ENCODE assay signal across 29 cellular contexts in genomic region chr4:70522626-70523025, GRCh38. TPM values are rescaled to one million over a fixed set of nuclear protein-coding genes. Genes with fewer than 3 reads are reported as not detected.
"Had no signal": no experiment of that assay in that cellular context is flagged by ENCODE, and none has a peak within 500 bp of the region (broad histone marks: within the 10 kb centered on the region; RNA-seq: fewer than 3 reads in every experiment).

No MANE protein-coding gene starts in this region.

- H3K27ac ChIP-seq: Peyer's patch had no signal

- H3K9me3 ChIP-seq: Peyer's patch had no signal

- H3K4me3 ChIP-seq: K562, Peyer's patch had no signal

- ATAC-seq: activated CD8-positive, alpha-beta memory T cell treated with anti-CD3 and anti-CD28 coated beads, Interleukin-2, amount 10 ng/mL, durations not matched to agents 7 days and 5 days; activated naive CD4-positive, alpha-beta T cell treated with anti-CD3 and anti-CD28 coated beads, Interleukin-2, amount 50 U/mL, for 72 hours; activated naive CD8-positive, alpha-beta T cell treated with anti-CD3 and anti-CD28 coated beads, Interleukin-2, amount 50 U/mL, for 24 hours; K562; T-helper 17 cell had no signal

- DNase-seq: activated B cell treated with CpG ODN at 0.5 μM for 24 hours; activated CD4-positive, alpha-beta T cell treated with anti-CD3 and anti-CD28 coated beads for 1 hour; activated CD4-positive, alpha-beta T cell treated with anti-CD3 and anti-CD28 coated beads, Interleukin-2, amount 10 ng/mL, durations not matched to agents 24 days and 14 days; activated CD4-positive, alpha-beta T cell treated with anti-CD3 and anti-CD28 coated beads, Interleukin-2, amount 50 U/mL, for 48 hours; activated CD8-positive, alpha-beta memory T cell treated with anti-CD3 and anti-CD28 coated beads, Interleukin-2, amount 10 ng/mL, durations not matched to agents 7 days and 5 days; activated effector memory CD4-positive, alpha-beta T cell treated with anti-CD3 and anti-CD28 coated beads, Interleukin-2, amount 50 U/mL, for 16 hours; activated naive CD4-positive, alpha-beta T cell treated with Interleukin-2 at 50 U/mL for 16 hours; activated naive CD8-positive, alpha-beta T cell treated with anti-CD3 and anti-CD28 coated beads, Interleukin-2, amount 50 U/mL, for 24 hours; activated T-cell treated with anti-CD3 and anti-CD28 coated beads, Interleukin-2, amount 50 U/mL, for 24 hours; amniotic stem cell; Karpas-422; NCI-H1048; NCI-H146; NCI-H187 treated with DMSO at 0.1 percent for 48 hours; NCI-H2081 treated with DMSO at 0.1 percent for 48 hours; NCI-H2171 treated with DMSO at 0.1 percent for 48 hours; NCI-H226; NCI-H510A; NCI-H69; NK-92 treated with Interleukin-12 subunit alpha and Interleukin-12 subunit beta, amount 100 ng/mL, for 24 hours; OCI-M1; Peyer's patch; SIG-M5; T-helper 17 cell; T-helper 9 cell had no signal

- H3K4me1 ChIP-seq: Peyer's patch had no signal

- H3K36me3 ChIP-seq: Peyer's patch had no signal

- H3K27me3 ChIP-seq: Peyer's patch had no signal

RNA-seq across cellular contexts. Expression of gene AMTN, which starts 4.3 kb away (rescaled TPM):
- total RNA-seq: activated B cell treated with CpG ODN at 0.5 μM for 24 hours; activated CD4-positive, alpha-beta T cell treated with anti-CD3 and anti-CD28 coated beads, Interleukin-2, amount 10 ng/mL, durations not matched to agents 24 days and 14 days; activated CD8-positive, alpha-beta memory T cell treated with anti-CD3 and anti-CD28 coated beads, Interleukin-2, amount 10 ng/mL, durations not matched to agents 7 days and 5 days; activated naive CD4-positive, alpha-beta T cell treated with anti-CD3 and anti-CD28 coated beads, Interleukin-2, amount 50 U/mL, for 72 hours; astrocyte; cardiac septum; K562; Peyer's patch; T-helper 17 cell had no signal
- polyA plus RNA-seq: K562 had no signal

RNA-seq across cellular contexts. Expression of gene MUC7, which starts 50.6 kb away (rescaled TPM):
- total RNA-seq: activated B cell treated with CpG ODN at 0.5 μM for 24 hours; activated CD4-positive, alpha-beta T cell treated with anti-CD3 and anti-CD28 coated beads, Interleukin-2, amount 10 ng/mL, durations not matched to agents 24 days and 14 days; activated CD8-positive, alpha-beta memory T cell treated with anti-CD3 and anti-CD28 coated beads, Interleukin-2, amount 10 ng/mL, durations not matched to agents 7 days and 5 days; activated naive CD4-positive, alpha-beta T cell treated with anti-CD3 and anti-CD28 coated beads, Interleukin-2, amount 50 U/mL, for 72 hours; astrocyte; cardiac septum; K562; Peyer's patch; T-helper 17 cell had no signal
- polyA plus RNA-seq: K562 had no signal
